ENCODE assay signal across 2 cellular contexts in genomic region chr6:21891065-21891464, GRCh38.
TF ChIP-seq lines count a peak whose summit lies in the region.

No MANE protein-coding gene starts in this region.

TF ChIP-seq in A549, 52 proteins besides CTCF, POLR2A, EP300 and RAD21:
- TF ChIP-seq KDM1A (IDR thresholded peaks at IDR 0.05; ENCODE audit: low read depth) (no peak), ZSCAN20 (CRISPR knock-in tag; IDR thresholded peaks at IDR 0.05) (no peak), FOSL2 (IDR thresholded peaks at IDR 0.05) (no peak), FOSL2 (CRISPR knock-in tag; IDR thresholded peaks at IDR 0.05) (no peak)

TF ChIP-seq in endothelial cell of umbilical vein, 7 proteins besides CTCF, POLR2A, EP300 and RAD21:
- no peak for TF ChIP-seq GATA2 (IDR thresholded peaks at IDR 0.05; ENCODE audit: insufficient read depth, insufficient read length, low read depth, low read length)
- no peak for TF ChIP-seq POLR2AphosphoS5 (IDR thresholded peaks at IDR 0.05; ENCODE audit: insufficient read depth, low read depth, low read length)
- TF ChIP-seq EZH2 (IDR thresholded peaks at IDR 0.05; ENCODE audit: borderline replicate concordance, low read depth, low read length, severe bottlenecking) = no peak
- TF ChIP-seq MAX (IDR thresholded peaks at IDR 0.05; ENCODE audit: insufficient read depth, insufficient read length) = no peak
- TF ChIP-seq MYC (IDR thresholded peaks at IDR 0.05; ENCODE audit: low read depth, low read length) = no peak
- TF ChIP-seq FOS (IDR thresholded peaks at IDR 0.05; ENCODE audit: borderline replicate concordance, insufficient read depth, low read length) = no peak
- TF ChIP-seq JUN (IDR thresholded peaks at IDR 0.05; ENCODE audit: borderline replicate concordance, insufficient read depth, insufficient read length, low read depth) = no peak
